ENCODE assay signal across 10 cellular contexts in genomic region chr10:8133146-8133545, GRCh38.
DNase-seq lines count a peak whose midpoint lies in the region; ATAC-seq and TF ChIP-seq lines count a peak whose summit lies in the region.
"Had no signal": no experiment of that assay in that cellular context is flagged by ENCODE, and none has a peak within 500 bp of the region (broad histone marks: within the 10 kb centered on the region; RNA-seq: fewer than 3 reads in every experiment).

No MANE protein-coding gene starts in this region.

- H3K4me1 Mint-ChIP-seq in HFFc6 (ENCODE audit: low read depth) = peaks cover 8% of the 10 kb centered on the region; the same call in 1 of the 2 replicates

- no peak for TF ChIP-seq CTCF in HFFc6 (IDR thresholded peaks at IDR 0.05)

- no peaks in the 10 kb centered on the region for H3K36me3 Mint-ChIP-seq in HFFc6 (ENCODE audit: low read depth)
- H3K36me3 Mint-ChIP-seq: IgD-negative memory B cell had no signal

- DNase-seq in activated T-cell treated with anti-CD3 and anti-CD28 coated beads for 24 hours (ENCODE audit: low read depth) (peak; percentile 42), activated T-cell treated with anti-CD3 and anti-CD28 coated beads for 4 hours (no peak), RPMI8226 (peak; percentile 52), NCI-H1694 treated with DMSO at 0.1 percent for 48 hours (lab: John Stamatoyannopoulos, UW) (no peak), HFFc6 (no peak), GM03348 (ENCODE audit: low spot score) (no peak)
- DNase-seq in stimulated activated CD8-positive, alpha-beta memory T cell treated with anti-CD3 and anti-CD28 coated beads, Interleukin-4, amount 100 ng/mL, for 48 hours = peak; percentile 78
- DNase-seq: activated gamma-delta T cell treated with Interleukin-2 at 50 U/mL for 16 hours had no signal

- no peak overlapping the region; the same call in 1 of the 2 replicates for H3K4me3 Mint-ChIP-seq in HFFc6

- peak; percentile 56 for ATAC-seq in HG02885 (IDR thresholded peaks at IDR 0.05; ENCODE audit: poor library complexity, unreplicated experiment)

- H3K9me3 Mint-ChIP-seq in HFFc6 = peaks cover 3% of the 10 kb centered on the region; the same call in 1 of the 2 replicates

- no peak overlapping the region for H3K27ac Mint-ChIP-seq in HFFc6
- H3K27ac Mint-ChIP-seq: IgD-negative memory B cell had no signal

- peaks cover 4% of the 10 kb centered on the region for H3K27me3 Mint-ChIP-seq in HFFc6 (ENCODE audit: insufficient read depth)

Comparison
In these comparisons a context has a peak if more than half of its experiments do, and no peak if none do; other contexts are left out.
1. DNase-seq: peak in activated T-cell treated with anti-CD3 and anti-CD28 coated beads for 24 hours (single experiment), RPMI8226 (single experiment) and stimulated activated CD8-positive, alpha-beta memory T cell treated with anti-CD3 and anti-CD28 coated beads, Interleukin-4, amount 100 ng/mL, for 48 hours (single experiment); none in activated T-cell treated with anti-CD3 and anti-CD28 coated beads for 4 hours (single experiment), NCI-H1694 treated with DMSO at 0.1 percent for 48 hours (single experiment), HFFc6 (single experiment) and GM03348 (single experiment).